ENCODE assay signal across 9 cellular contexts in the genomic region with DNA sequence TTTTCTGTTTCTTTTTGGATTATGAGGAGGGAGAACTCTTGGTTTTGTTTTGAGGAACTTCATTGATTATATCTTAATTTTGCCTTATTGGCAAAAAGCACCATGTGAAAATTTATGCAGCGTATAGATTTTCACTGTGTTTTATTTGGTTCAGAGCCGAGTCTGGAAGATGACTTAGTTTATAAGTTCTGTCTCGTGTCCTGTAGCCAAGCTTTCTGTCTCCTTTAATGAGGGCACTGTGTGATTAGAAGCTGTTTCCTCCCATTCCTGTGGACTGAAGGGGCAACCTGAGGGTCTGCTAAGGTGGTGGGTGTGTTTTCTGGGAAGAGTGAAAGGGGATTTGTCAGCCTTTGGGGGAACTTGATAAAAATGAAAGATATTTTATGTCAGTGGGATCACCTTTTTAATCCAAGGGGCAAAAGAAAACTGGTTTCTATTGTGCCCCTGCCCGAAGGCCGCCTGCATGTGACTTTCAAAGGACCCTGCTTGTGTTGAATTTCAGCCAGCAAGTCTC.
DNase-seq lines count a peak whose midpoint lies in the region; ATAC-seq and TF ChIP-seq lines count a peak whose summit lies in the region.
"Had no signal": no experiment of that assay in that cellular context is flagged by ENCODE, and none has a peak within 500 bp of the region (broad histone marks: within the 10 kb centered on the region; RNA-seq: fewer than 3 reads in every experiment).

No MANE protein-coding gene starts in this region.

- H3K4me1 ChIP-seq in adrenal gland (replicated peaks in 1 of 2) (peaks cover 24 to 61% of the 10 kb centered on the region in 2 donors), iPS-18a (ENCODE audit: control insufficient read depth, low read depth, low read length) (peaks cover 14% of the 10 kb centered on the region)

- POLR2A ChIA-PET in BJ (lab: Charles Lee) = no interaction called here

- TF ChIP-seq CTCF in BJ (IDR thresholded peaks at IDR 0.05; ENCODE audit: insufficient read depth, low read depth, low read length) (no peak), adrenal gland (IDR thresholded peaks at IDR 0.05) (no peak)

- H3K9ac ChIP-seq in iPS-18a (ENCODE audit: low read length) = peak overlapping the region; percentile 17

- 21 to 41% (median 32%) methylated on average over 5 of the region's 5 CpGs for WGBS in adrenal gland, 4 donors

- H3K9me3 ChIP-seq in adrenal gland (replicated peaks in 1 of 3) = no peaks in the 10 kb centered on the region
- no peaks in the 10 kb centered on the region for H3K9me3 ChIP-seq in iPS-18a (ENCODE audit: control insufficient read depth, low read depth, low read length)

- no peak for DNase-seq in BJ (ENCODE audit: low read depth)
- DNase-seq in adrenal gland = no peak
- peak; percentile 56 for DNase-seq in retina
- no peak for DNase-seq in COLO668 (lab: John Stamatoyannopoulos, UW; ENCODE audit: unreplicated experiment)
- DNase-seq in activated naive CD4-positive, alpha-beta T cell treated with anti-CD3 and anti-CD28 coated beads, Interleukin-2, amount 50 U/mL, for 16 hours = no peak
- DNase-seq: activated CD8-positive, alpha-beta T cell treated with anti-CD3 and anti-CD28 coated beads, Interleukin-2, amount 10 ng/mL, durations not matched to agents 7 days and 5 days had no signal

- H3K27me3 ChIP-seq in BJ (ENCODE audit: control insufficient read depth, insufficient read depth, low read length) (no peaks in the 10 kb centered on the region), adrenal gland (no peaks in the 10 kb centered on the region), iPS-18a (ENCODE audit: control insufficient read depth, insufficient read depth, low read length) (peaks cover 2% of the 10 kb centered on the region)

- intact Hi-C loops in adrenal gland (cut with DNase I) = no loop called here

- CTCF ChIA-PET in BJ (lab: Yijun Ruan, JAX) = no interaction called here

- ATAC-seq in HG02642 (IDR thresholded peaks at IDR 0.05; ENCODE audit: poor library complexity, unreplicated experiment) = no peak
- no peak for ATAC-seq in HG03342 (IDR thresholded peaks at IDR 0.05; ENCODE audit: unreplicated experiment)
- ATAC-seq: activated CD8-positive, alpha-beta T cell treated with anti-CD3 and anti-CD28 coated beads, Interleukin-2, amount 10 ng/mL, durations not matched to agents 7 days and 5 days had no signal

- no peak for TF ChIP-seq POLR2A in adrenal gland (IDR thresholded peaks at IDR 0.05)

- H3K36me3 ChIP-seq in BJ (ENCODE audit: control insufficient read depth, insufficient read depth, low read length) (peaks cover 3% of the 10 kb centered on the region), adrenal gland (replicated peaks in 1 of 2) (no peaks in the 10 kb centered on the region), iPS-18a (ENCODE audit: control insufficient read depth, low read depth, low read length) (no peaks in the 10 kb centered on the region)

- H3K4me3 ChIP-seq in BJ (ENCODE audit: low read depth, low read length) (0 out of 2 replicates have a peak overlapping the region, but pooled peaks have one; percentile 3), adrenal gland (peak overlapping the region in 1 of 4 donors; percentile 25), iPS-18a (ENCODE audit: low read length) (no peak overlapping the region)

- H3K27ac ChIP-seq in adrenal gland = peak overlapping the region in 4 of 5 donors; percentile 28 to 78 (median 62)
- H3K27ac ChIP-seq in iPS-18a (ENCODE audit: low read length) = no peak overlapping the region
